ENCODE assay signal across 16 cellular contexts in genomic region chr2:185475868-185476267, GRCh38.
DNase-seq lines count a peak whose midpoint lies in the region; ATAC-seq and TF ChIP-seq lines count a peak whose summit lies in the region.
"Had no signal": no experiment of that assay in that cellular context is flagged by ENCODE, and none has a peak within 500 bp of the region (broad histone marks: within the 10 kb centered on the region; RNA-seq: fewer than 3 reads in every experiment).

No MANE protein-coding gene starts in this region.

- in situ Hi-C loops in G401 (cut with HindIII; ENCODE audit: low sequenced_read_pairs), result no loop called here

- peak; percentile 60 for DNase-seq in G401 (ENCODE audit: low spot score)
- peak; percentile 85 for DNase-seq in NCI-H146 treated with DMSO at 0.1 percent for 48 hours (lab: John Stamatoyannopoulos, UW; ENCODE audit: unreplicated experiment)
- peak; percentile 98 for DNase-seq in NCI-H748 treated with DMSO at 0.1 percent for 48 hours (lab: John Stamatoyannopoulos, UW)
- DNase-seq in midbrain (lab: John Stamatoyannopoulos, UW), result no peak
- no peak for DNase-seq in stimulated activated CD8-positive, alpha-beta memory T cell treated with anti-CD3 and anti-CD28 coated beads, Interleukin-4, amount 100 ng/mL, for 48 hours
- DNase-seq in DMS153 (lab: John Stamatoyannopoulos, UW), result no peak
- DNase-seq: activated CD4-positive, alpha-beta T cell treated with anti-CD3 and anti-CD28 coated beads for 36 hours; adrenal gland; head of caudate nucleus; immature natural killer cell; MM.1S; naive B cell; NCI-H510A had no signal

- H3K4me3 ChIP-seq in neural cell (ENCODE audit: low read length), result no peak overlapping the region
- H3K4me3 ChIP-seq: adrenal gland, SJSA1 had no signal

- no peaks in the 10 kb centered on the region for H3K9me3 ChIP-seq in neural cell (ENCODE audit: low read length)
- H3K9me3 ChIP-seq: adrenal gland, SJSA1 had no signal

- H3K4me2 ChIP-seq in neural cell (ENCODE audit: low read length), result no peak overlapping the region

- no peak for TF ChIP-seq RAD21 in neural cell (conservative IDR thresholded peaks at IDR 0.05)

- H3K9me2 ChIP-seq in neural cell (ENCODE audit: insufficient read depth, low read length), result no peaks in the 10 kb centered on the region

- no peak for ATAC-seq in HG02840 (IDR thresholded peaks at IDR 0.05; ENCODE audit: low FRiP score, unreplicated experiment)
- ATAC-seq: activated CD4-positive, alpha-beta T cell treated with anti-CD3 and anti-CD28 coated beads for 36 hours had no signal

- peak; percentile 28 for TF ChIP-seq CTCF in neural cell (IDR thresholded peaks at IDR 0.05; ENCODE audit: poor library complexity, severe bottlenecking)

- peaks cover 4% of the 10 kb centered on the region for H3F3A ChIP-seq in neural cell (ENCODE audit: insufficient read depth, low read length, poor library complexity, severe bottlenecking)

- no peak for TF ChIP-seq EP300 in neural cell (conservative IDR thresholded peaks at IDR 0.05; ENCODE audit: poor library complexity, severe bottlenecking)

- H3K79me2 ChIP-seq in neural cell (replicated peaks; ENCODE audit: insufficient read depth, low read length), result no peaks in the 10 kb centered on the region

- no peak overlapping the region for H3K27ac ChIP-seq in neural cell (ENCODE audit: low read length)
- H3K27ac ChIP-seq: adrenal gland, SJSA1 had no signal

- H3K36me3 ChIP-seq in neural cell (ENCODE audit: insufficient read depth, low read length), result no peaks in the 10 kb centered on the region
- H3K36me3 ChIP-seq: adrenal gland, SJSA1 had no signal

- no peak overlapping the region for H3K9ac ChIP-seq in neural cell (ENCODE audit: low read length)

- H3K27me3 ChIP-seq in neural cell (ENCODE audit: insufficient read depth, low read depth, low read length), result no peaks in the 10 kb centered on the region
- H3K27me3 ChIP-seq: adrenal gland, SJSA1 had no signal

- no peaks in the 10 kb centered on the region for H4K20me1 ChIP-seq in neural cell (ENCODE audit: insufficient read depth)

- no peak overlapping the region for H2AFZ ChIP-seq in neural cell (ENCODE audit: low read depth, low read length)

TF ChIP-seq in neural cell, 6 proteins besides CTCF, POLR2A, EP300 and RAD21:
- TF ChIP-seq REST (IDR thresholded peaks at IDR 0.05; ENCODE audit: borderline replicate concordance) (peak; percentile 63), POLR2AphosphoS5 (IDR thresholded peaks at IDR 0.05) (no peak), TAF1 (IDR thresholded peaks at IDR 0.05; ENCODE audit: low read depth) (no peak)

Comparison
In these comparisons a context has a peak if more than half of its experiments do, and no peak if none do; other contexts are left out.
1. DNase-seq: peak in G401 (single experiment), NCI-H146 treated with DMSO at 0.1 percent for 48 hours (single experiment) and NCI-H748 treated with DMSO at 0.1 percent for 48 hours (single experiment); none in midbrain (single experiment), stimulated activated CD8-positive, alpha-beta memory T cell treated with anti-CD3 and anti-CD28 coated beads, Interleukin-4, amount 100 ng/mL, for 48 hours (single experiment) and DMS153 (single experiment).